In the genomic region with DNA sequence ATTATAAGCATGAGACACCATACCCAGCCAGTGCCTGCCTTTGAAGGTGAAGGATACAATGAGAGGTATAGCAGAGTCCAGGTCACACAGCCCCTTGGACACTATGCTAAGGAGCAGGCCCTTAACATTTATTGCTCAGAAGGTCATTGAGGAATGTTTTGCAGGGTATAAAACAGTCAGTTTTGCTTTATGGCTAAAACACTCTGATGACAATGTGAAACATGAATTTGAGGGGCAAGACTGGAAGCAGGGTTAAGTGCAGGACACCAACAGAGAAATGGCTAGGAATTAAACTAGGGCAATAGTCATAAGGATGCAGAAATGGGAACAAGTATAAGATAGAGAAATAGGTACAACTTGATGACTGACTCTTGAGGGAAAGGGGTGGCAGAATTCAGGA, we compare ENCODE assay signal across 33 cellular contexts.
"Had no signal": no experiment of that assay in that cellular context is flagged by ENCODE, and none has a peak within 500 bp of the region (broad histone marks: within the 10 kb centered on the region; RNA-seq: fewer than 3 reads in every experiment).

No MANE protein-coding gene starts in this region.

- H3K36me3 ChIP-seq: ascending aorta, breast epithelium, cardiac muscle cell, esophagus squamous epithelium, gastroesophageal sphincter had no signal

- H3K4me3 Mint-ChIP-seq: activated CD4-positive, alpha-beta memory T cell treated with anti-CD3 and anti-CD28 coated beads for 36 hours; activated CD4-positive, alpha-beta T cell treated with anti-CD3 and anti-CD28 coated beads for 36 hours; activated CD4-positive, alpha-beta T cell treated with anti-CD3 and anti-CD28 coated beads, Interleukin-2, amount 10 ng/mL, durations not matched to agents 24 days and 14 days; activated CD8-positive, alpha-beta memory T cell treated with anti-CD3 and anti-CD28 coated beads, Interleukin-2, amount 10 ng/mL, durations not matched to agents 7 days and 5 days; activated CD8-positive, alpha-beta T cell treated with anti-CD3 and anti-CD28 coated beads, Interleukin-2, amount 10 ng/mL, durations not matched to agents 7 days and 5 days; activated naive CD4-positive, alpha-beta T cell treated with anti-CD3 and anti-CD28 coated beads for 36 hours; activated naive CD8-positive, alpha-beta T cell treated with anti-CD3 and anti-CD28 coated beads, Interleukin-2, amount 10 ng/mL, durations not matched to agents 7 days and 5 days; activated T-helper 1 cell treated with anti-CD3 and anti-CD28 coated beads, Interleukin-12 subunit alpha, Interleukin-12 subunit beta, Interleukin-2, Interleukin-4 antibody, amounts not matched to agents 30 ng/mL and 10 ng/mL and 1 ng/mL, durations not matched to agents 14 hours and 24 hours and 36 hours; brain; dendritic cell treated with granulocyte-macrophage colony-stimulating factor and Interleukin-4, amounts not matched to agents 40 ng/mL and 50 ng/mL, for 4 days; T-helper 17 cell had no signal

- DNase-seq: activated CD4-positive, alpha-beta memory T cell treated with anti-CD3 and anti-CD28 coated beads for 36 hours; activated CD4-positive, alpha-beta T cell treated with anti-CD3 and anti-CD28 coated beads for 36 hours; activated CD4-positive, alpha-beta T cell treated with anti-CD3 and anti-CD28 coated beads, Interleukin-2, amount 10 ng/mL, durations not matched to agents 24 days and 14 days; activated CD4-positive, CD25-positive, alpha-beta regulatory T cell; activated CD4-positive, CD25-positive, alpha-beta regulatory T cell treated with anti-CD3 and anti-CD28 coated beads, Interleukin-2, amount 50 U/mL, for 72 hours; activated CD8-positive, alpha-beta memory T cell treated with anti-CD3 and anti-CD28 coated beads, Interleukin-2, amount 10 ng/mL, durations not matched to agents 7 days and 5 days; activated CD8-positive, alpha-beta memory T cell treated with anti-CD3 and anti-CD28 coated beads, Interleukin-2, amount 50 U/mL, for 4 hours; activated CD8-positive, alpha-beta T cell treated with anti-CD3 and anti-CD28 coated beads, Interleukin-2, amount 10 ng/mL, durations not matched to agents 7 days and 5 days; activated effector memory CD4-positive, alpha-beta T cell treated with anti-CD3 and anti-CD28 coated beads, Interleukin-2, amount 50 U/mL, for 16 hours; activated naive CD4-positive, alpha-beta T cell treated with anti-CD3 and anti-CD28 coated beads for 36 hours; activated naive CD8-positive, alpha-beta T cell treated with anti-CD3 and anti-CD28 coated beads, Interleukin-2, amount 10 ng/mL, durations not matched to agents 7 days and 5 days; activated T-cell treated with anti-CD3 and anti-CD28 coated beads, Interleukin-2, amount 50 U/mL, for 1 hour; activated T-cell treated with anti-CD3 and anti-CD28 coated beads, Interleukin-2, amount 50 U/mL, for 48 hours; central memory CD4-positive, alpha-beta T cell; cerebellar nuclear complex; dorsolateral prefrontal cortex; effector memory CD4-positive, alpha-beta T cell; esophagus squamous epithelium; foreskin melanocyte; head of caudate nucleus; T-helper 1 cell; T-helper 17 cell had no signal

- H3K27ac ChIP-seq: ascending aorta, breast epithelium, cardiac muscle cell, coronary artery, dorsolateral prefrontal cortex, epithelial cell of prostate, esophagus squamous epithelium, gastroesophageal sphincter had no signal

- H3K4me1 ChIP-seq: ascending aorta, breast epithelium, esophagus squamous epithelium, gastroesophageal sphincter had no signal

- H3K4me1 Mint-ChIP-seq: activated CD4-positive, alpha-beta T cell treated with anti-CD3 and anti-CD28 coated beads for 36 hours; activated CD4-positive, alpha-beta T cell treated with anti-CD3 and anti-CD28 coated beads, Interleukin-2, amount 10 ng/mL, durations not matched to agents 24 days and 14 days; activated CD8-positive, alpha-beta memory T cell treated with anti-CD3 and anti-CD28 coated beads, Interleukin-2, amount 10 ng/mL, durations not matched to agents 7 days and 5 days; activated naive CD8-positive, alpha-beta T cell treated with anti-CD3 and anti-CD28 coated beads, Interleukin-2, amount 10 ng/mL, durations not matched to agents 7 days and 5 days; brain; T-helper 17 cell had no signal

- H3K27me3 Mint-ChIP-seq: activated CD8-positive, alpha-beta memory T cell treated with anti-CD3 and anti-CD28 coated beads, Interleukin-2, amount 10 ng/mL, durations not matched to agents 7 days and 5 days; brain; T-helper 17 cell had no signal

- H3K4me3 ChIP-seq: ascending aorta, breast epithelium, cardiac muscle cell, coronary artery, dorsolateral prefrontal cortex, esophagus squamous epithelium, gastroesophageal sphincter had no signal

- ATAC-seq: activated CD4-positive, alpha-beta T cell treated with anti-CD3 and anti-CD28 coated beads for 36 hours; activated CD8-positive, alpha-beta memory T cell treated with anti-CD3 and anti-CD28 coated beads, Interleukin-2, amount 10 ng/mL, durations not matched to agents 7 days and 5 days; activated CD8-positive, alpha-beta T cell treated with anti-CD3 and anti-CD28 coated beads, Interleukin-2, amount 10 ng/mL, durations not matched to agents 7 days and 5 days; activated naive CD4-positive, alpha-beta T cell treated with anti-CD3 and anti-CD28 coated beads, Interleukin-2, amount 50 U/mL, for 72 hours; gastroesophageal sphincter; T-helper 17 cell had no signal

- H3K27ac Mint-ChIP-seq: activated CD4-positive, alpha-beta memory T cell treated with anti-CD3 and anti-CD28 coated beads for 36 hours; activated CD4-positive, alpha-beta T cell treated with anti-CD3 and anti-CD28 coated beads for 36 hours; activated CD4-positive, alpha-beta T cell treated with anti-CD3 and anti-CD28 coated beads, Interleukin-2, amount 10 ng/mL, durations not matched to agents 24 days and 14 days; activated CD8-positive, alpha-beta memory T cell treated with anti-CD3 and anti-CD28 coated beads, Interleukin-2, amount 10 ng/mL, durations not matched to agents 7 days and 5 days; activated CD8-positive, alpha-beta T cell treated with anti-CD3 and anti-CD28 coated beads, Interleukin-2, amount 10 ng/mL, durations not matched to agents 7 days and 5 days; activated naive CD4-positive, alpha-beta T cell treated with anti-CD3 and anti-CD28 coated beads for 36 hours; activated naive CD4-positive, alpha-beta T cell treated with anti-CD3 and anti-CD28 coated beads, Interleukin-2, amount 50 U/mL, for 72 hours; activated naive CD8-positive, alpha-beta T cell treated with anti-CD3 and anti-CD28 coated beads, Interleukin-2, amount 10 ng/mL, durations not matched to agents 7 days and 5 days; activated T-helper 1 cell treated with anti-CD3 and anti-CD28 coated beads, Interleukin-12 subunit alpha, Interleukin-12 subunit beta, Interleukin-2, Interleukin-4 antibody, amounts not matched to agents 30 ng/mL and 10 ng/mL and 1 ng/mL, durations not matched to agents 14 hours and 24 hours and 36 hours; activated T-helper 2 cell treated with anti-CD3 and anti-CD28 coated beads, Interferon-gamma antibody, Interleukin-2, Interleukin-4, amounts not matched to agents 10 μg/mL and 5 μg/mL and 100 μg/mL, durations not matched to agents 14 hours and 24 hours and 36 hours; brain; dendritic cell treated with granulocyte-macrophage colony-stimulating factor and Interleukin-4, amounts not matched to agents 40 ng/mL and 50 ng/mL, for 4 days; T-helper 17 cell had no signal

- H3K27me3 ChIP-seq: ascending aorta, breast epithelium, cardiac muscle cell, dorsolateral prefrontal cortex, esophagus squamous epithelium, gastroesophageal sphincter had no signal

- H3K36me3 Mint-ChIP-seq: activated CD4-positive, alpha-beta memory T cell treated with anti-CD3 and anti-CD28 coated beads for 36 hours; activated CD8-positive, alpha-beta memory T cell treated with anti-CD3 and anti-CD28 coated beads, Interleukin-2, amount 10 ng/mL, durations not matched to agents 7 days and 5 days; activated naive CD8-positive, alpha-beta T cell treated with anti-CD3 and anti-CD28 coated beads, Interleukin-2, amount 10 ng/mL, durations not matched to agents 7 days and 5 days; brain had no signal
